8 cellular contexts compared by ENCODE assay signal in genomic region chr18:78875268-78875997, GRCh38.
DNase-seq lines count a peak whose midpoint lies in the region; ATAC-seq and TF ChIP-seq lines count a peak whose summit lies in the region.

No MANE protein-coding gene starts in this region.

- H3K27me3 ChIP-seq in BLaER1 treated with 17β-estradiol and CSF1 and Interleukin-3, amounts not matched to agents 10 nM and 100 nM, result no peaks in the 10 kb centered on the region
- H3K27me3 ChIP-seq in NT2/D1 (ENCODE audit: insufficient read depth, insufficient read length) (no peaks in the 10 kb centered on the region), brain microvascular endothelial cell (replicated peaks) (no peaks in the 10 kb centered on the region)
- H3K27me3 ChIP-seq in naive thymus-derived CD4-positive, alpha-beta T cell (ENCODE audit: control insufficient read depth in 2 of 2, insufficient read depth in 2 of 2, low read length in 2 of 2), result no peaks in the 10 kb centered on the region

- CTCF ChIA-PET in naive thymus-derived CD4-positive, alpha-beta T cell (lab: Charles Lee), result interaction anchor here (0.6 kb wide), 1 partner anchor 381 kb away, joined by 3 read pairs; no protein-coding TSS in a partner anchor

- POLR2A ChIA-PET in naive thymus-derived CD4-positive, alpha-beta T cell (lab: Charles Lee), result no interaction called here

- no peak overlapping the region for H3K27ac Mint-ChIP-seq in naive thymus-derived CD4-positive, alpha-beta T cell

- peaks cover 0 to 4% (median 0%) of the 10 kb centered on the region in 11 donors for H3K9me3 Mint-ChIP-seq in naive thymus-derived CD4-positive, alpha-beta T cell

- peak; percentile 32 for TF ChIP-seq CTCF in brain microvascular endothelial cell (IDR thresholded peaks at IDR 0.05; ENCODE audit: low read depth, low read length, missing control alignments)

- H3K27me3 Mint-ChIP-seq in naive thymus-derived CD4-positive, alpha-beta T cell, result peaks cover 4 to 25% (median 15%) of the 10 kb centered on the region in 5 donors

- no peak overlapping the region for H3K4me3 ChIP-seq in BLaER1 treated with 17β-estradiol and CSF1 and Interleukin-3, amounts not matched to agents 10 nM and 100 nM
- H3K4me3 ChIP-seq in NT2/D1 (ENCODE audit: insufficient read length, low read depth) (no peak overlapping the region), brain microvascular endothelial cell (ENCODE audit: low read depth, low read length) (no peak overlapping the region)
- H3K4me3 ChIP-seq in naive thymus-derived CD4-positive, alpha-beta T cell (ENCODE audit: low read length), result no peak overlapping the region

- DNase-seq in NT2/D1 (ENCODE audit: low read depth, low spot score) (peak; percentile 13), brain microvascular endothelial cell (no peak), NCI-H226 (no peak)
- peak in 3 of 9 donors; percentile 1 to 30 (median 9) for DNase-seq in naive thymus-derived CD4-positive, alpha-beta T cell

- H3K36me3 Mint-ChIP-seq in naive thymus-derived CD4-positive, alpha-beta T cell, result no peaks in the 10 kb centered on the region

- intact Hi-C loops in naive thymus-derived CD4-positive, alpha-beta T cell (cut with micrococcal nuclease), result loop anchor here in 1 of 2 donors (5.0 kb wide), 1 partner anchor 767 kb away; no protein-coding TSS in a partner anchor

- in situ Hi-C loops in brain microvascular endothelial cell (cut with HindIII; ENCODE audit: low pct_ligation_motif_present, low sequenced_read_pairs), result no loop called here

- no peaks in the 10 kb centered on the region for H3K9me3 ChIP-seq in BLaER1 treated with 17β-estradiol and CSF1 and Interleukin-3, amounts not matched to agents 10 nM and 100 nM (replicated peaks in 1 of 11)
- H3K9me3 ChIP-seq in NT2/D1 (ENCODE audit: insufficient read depth, low read length), result no peaks in the 10 kb centered on the region
- no peaks in the 10 kb centered on the region for H3K9me3 ChIP-seq in naive thymus-derived CD4-positive, alpha-beta T cell (ENCODE audit: control insufficient read depth in 2 of 3, low read length in 3 of 3)

- H3K27ac ChIP-seq in BLaER1 treated with 17β-estradiol and CSF1 and Interleukin-3, amounts not matched to agents 10 nM and 100 nM, result peak overlapping the region in 10 of 11 experiments; percentile 4 to 71 (median 45); a peak in 15 of 22 replicates
- no peak overlapping the region for H3K27ac ChIP-seq in brain microvascular endothelial cell
- H3K27ac ChIP-seq in naive thymus-derived CD4-positive, alpha-beta T cell (ENCODE audit: low read depth, low read length), result no peak overlapping the region

- H3K36me3 ChIP-seq in BLaER1 treated with 17β-estradiol and CSF1 and Interleukin-3, amounts not matched to agents 10 nM and 100 nM, result no peaks in the 10 kb centered on the region
- H3K36me3 ChIP-seq in NT2/D1 (ENCODE audit: insufficient read depth, insufficient read length, low read length), result no peaks in the 10 kb centered on the region
- no peaks in the 10 kb centered on the region for H3K36me3 ChIP-seq in brain microvascular endothelial cell (replicated peaks)
- H3K36me3 ChIP-seq in naive thymus-derived CD4-positive, alpha-beta T cell (ENCODE audit: control insufficient read depth in 2 of 3, insufficient read depth in 3 of 3, low read length in 3 of 3), result no peaks in the 10 kb centered on the region

- no peaks in the 10 kb centered on the region for H4K20me1 ChIP-seq in BLaER1 treated with 17β-estradiol and CSF1 and Interleukin-3, amounts not matched to agents 10 nM and 100 nM

- H3K4me1 Mint-ChIP-seq in naive thymus-derived CD4-positive, alpha-beta T cell, result peaks cover 0 to 1% (median 0%) of the 10 kb centered on the region in 7 donors

- H3K4me1 ChIP-seq in BLaER1 treated with 17β-estradiol and CSF1 and Interleukin-3, amounts not matched to agents 10 nM and 100 nM, result peaks cover 9 to 61% (median 39%) of the 10 kb centered on the region in 10 experiments; a peak in 18 of 20 replicates
- H3K4me1 ChIP-seq in NT2/D1 (ENCODE audit: insufficient read depth, insufficient read length), result no peaks in the 10 kb centered on the region
- H3K4me1 ChIP-seq in naive thymus-derived CD4-positive, alpha-beta T cell (ENCODE audit: control insufficient read depth in 2 of 2, insufficient read depth in 2 of 2, low read length in 2 of 2), result no peaks in the 10 kb centered on the region

- peak overlapping the region in 3 of 11 experiments; percentile 13 to 25 (median 17); a peak in 4 of 22 replicates for H3K9ac ChIP-seq in BLaER1 treated with 17β-estradiol and CSF1 and Interleukin-3, amounts not matched to agents 10 nM and 100 nM
- no peak overlapping the region for H3K9ac ChIP-seq in NT2/D1 (ENCODE audit: insufficient read length, low read depth)

- ATAC-seq in GM18868 (IDR thresholded peaks at IDR 0.05; ENCODE audit: unreplicated experiment) (peak; percentile 62), HG03442 (IDR thresholded peaks at IDR 0.05; ENCODE audit: unreplicated experiment) (no peak), HG03571 (IDR thresholded peaks at IDR 0.05; ENCODE audit: unreplicated experiment) (no peak)
- peak; percentile 24 for ATAC-seq in naive thymus-derived CD4-positive, alpha-beta T cell

- H3K4me2 ChIP-seq in BLaER1 treated with 17β-estradiol and CSF1 and Interleukin-3, amounts not matched to agents 10 nM and 100 nM, result peak overlapping the region in 8 of 11 experiments; percentile 19 to 87 (median 72); a peak in 16 of 22 replicates

- no peak overlapping the region for H3K4me3 Mint-ChIP-seq in naive thymus-derived CD4-positive, alpha-beta T cell

Comparison
In these comparisons a context has a peak if more than half of its experiments do, and no peak if none do; other contexts are left out.
1. H3K27ac ChIP-seq: peak in BLaER1 treated with 17β-estradiol and CSF1 and Interleukin-3, amounts not matched to agents 10 nM and 100 nM (10 of 11); none in brain microvascular endothelial cell (single experiment) and naive thymus-derived CD4-positive, alpha-beta T cell (single experiment).
2. ATAC-seq: peak in GM18868 (single experiment) and naive thymus-derived CD4-positive, alpha-beta T cell (single experiment); none in HG03442 (single experiment) and HG03571 (single experiment).